ENCODE assay signal across 14 cellular contexts in the genomic region with DNA sequence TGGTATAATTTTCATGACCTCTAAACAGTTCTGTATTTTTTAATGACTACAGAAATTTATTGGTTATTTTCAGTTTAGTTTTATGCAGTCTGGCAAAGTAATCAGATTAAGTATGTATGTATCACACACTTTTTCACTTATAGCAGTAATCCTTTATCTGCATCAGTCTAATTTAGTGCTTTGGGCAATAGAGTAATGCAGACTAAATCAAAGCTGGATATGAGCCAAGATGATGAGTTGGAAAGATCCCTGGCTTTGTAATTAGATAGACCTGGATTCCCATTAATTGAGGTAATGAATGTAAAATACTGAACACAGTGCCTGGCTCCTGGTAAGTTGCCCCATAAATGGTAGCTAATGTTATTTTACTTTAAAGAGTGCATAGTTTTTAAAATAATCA.
DNase-seq lines count a peak whose midpoint lies in the region; ATAC-seq and TF ChIP-seq lines count a peak whose summit lies in the region.
"Had no signal": no experiment of that assay in that cellular context is flagged by ENCODE, and none has a peak within 500 bp of the region (broad histone marks: within the 10 kb centered on the region; RNA-seq: fewer than 3 reads in every experiment).

No MANE protein-coding gene starts in this region.

- no peak for TF ChIP-seq CTCF in RWPE2 (IDR thresholded peaks at IDR 0.05; ENCODE audit: poor library complexity, severe bottlenecking)
- no peak for TF ChIP-seq CTCF in fibroblast of mammary gland (conservative IDR thresholded peaks at IDR 0.05; ENCODE audit: control insufficient read depth, insufficient read depth, low read depth, low read length)

- H3K9ac ChIP-seq in HUES48 (ENCODE audit: low read depth, low read length), result no peak overlapping the region

- peak overlapping the region; percentile 5 for H3K27ac ChIP-seq in HUES48 (ENCODE audit: low read depth, low read length)
- H3K27ac ChIP-seq in RWPE2 (ENCODE audit: poor library complexity, severe bottlenecking), result no peak overlapping the region

- H3K9me3 ChIP-seq in HUES48 (ENCODE audit: control insufficient read depth, insufficient read depth, low read length) (no peaks in the 10 kb centered on the region), RWPE2 (ENCODE audit: severe bottlenecking) (no peaks in the 10 kb centered on the region)

- H3K4me1 ChIP-seq in HUES48 (ENCODE audit: control insufficient read depth, insufficient read depth, low read length), result peaks cover 17% of the 10 kb centered on the region
- peaks cover 12% of the 10 kb centered on the region for H3K4me1 ChIP-seq in RWPE2 (ENCODE audit: insufficient read depth, poor library complexity, severe bottlenecking)

- H3K36me3 ChIP-seq in HUES48 (ENCODE audit: control insufficient read depth, insufficient read depth, low read length) (no peaks in the 10 kb centered on the region), RWPE2 (ENCODE audit: low read depth) (no peaks in the 10 kb centered on the region)

- ATAC-seq in RWPE2 (ENCODE audit: low read depth), result peak; percentile 32; the same call in 1 of the 3 replicates
- no peak for ATAC-seq in HG03460 (IDR thresholded peaks at IDR 0.05; ENCODE audit: unreplicated experiment)
- ATAC-seq: CD8-positive, alpha-beta T cell; PC-3 had no signal

- H3K4me3 ChIP-seq in HUES48 (ENCODE audit: low read depth, low read length) (no peak overlapping the region), RWPE2 (ENCODE audit: severe bottlenecking) (no peak overlapping the region), fibroblast of mammary gland (ENCODE audit: control insufficient read depth, low read depth, low read length) (no peak overlapping the region)

- DNase-seq in EL, result peak; percentile 11
- DNase-seq in RWPE2 (ENCODE audit: low spot score), result no peak
- peak; percentile 39 for DNase-seq in fibroblast of mammary gland (ENCODE audit: low read depth)
- DNase-seq in dedifferentiated amniotic fluid mesenchymal stem cell (ENCODE audit: extremely low spot score), result no peak
- DNase-seq in NCI-H2196 (lab: John Stamatoyannopoulos, UW; ENCODE audit: unreplicated experiment), result no peak
- no peak for DNase-seq in anterior cingulate cortex (lab: John Stamatoyannopoulos, UW)
- DNase-seq: CD8-positive, alpha-beta T cell; H9; NCI-H146; NCI-H510A; PC-3; T-helper 2 cell had no signal

- H3K27me3 ChIP-seq in HUES48 (ENCODE audit: control insufficient read depth, insufficient read depth, low read length) (no peaks in the 10 kb centered on the region), RWPE2 (ENCODE audit: insufficient read depth, poor library complexity, severe bottlenecking) (no peaks in the 10 kb centered on the region)

Comparison
In these comparisons a context has a peak if more than half of its experiments do, and no peak if none do; other contexts are left out.
1. DNase-seq: peak in EL (single experiment) and fibroblast of mammary gland (single experiment); none in RWPE2 (single experiment), dedifferentiated amniotic fluid mesenchymal stem cell (single experiment), NCI-H2196 (single experiment) and anterior cingulate cortex (0 of 58).